Comparison of ENCODE assay signal across 10 cellular contexts in the genomic region with DNA sequence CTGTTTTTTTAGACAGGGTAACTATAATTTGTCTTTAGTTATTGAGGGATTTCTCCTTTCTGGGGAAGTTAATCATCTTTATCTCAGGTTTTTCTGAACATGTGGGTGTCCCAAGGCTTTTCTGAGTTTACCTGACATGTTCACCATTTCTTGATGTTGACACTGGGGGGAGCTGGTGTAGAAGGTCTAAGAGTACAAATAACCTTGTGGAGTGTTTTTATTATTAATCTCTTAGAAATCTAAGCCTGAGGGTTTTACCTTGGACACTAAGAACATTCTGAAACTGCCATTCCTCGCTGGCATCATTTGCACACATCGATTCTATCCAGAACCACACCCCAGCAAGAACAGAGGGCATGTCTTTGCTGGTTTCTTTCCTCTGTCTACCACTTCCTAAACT. TPM values are rescaled to one million over a fixed set of nuclear protein-coding genes. Genes with fewer than 3 reads are reported as not detected.
DNase-seq lines count a peak whose midpoint lies in the region; TF ChIP-seq lines count a peak whose summit lies in the region.
"Had no signal": no experiment of that assay in that cellular context is flagged by ENCODE, and none has a peak within 500 bp of the region (broad histone marks: within the 10 kb centered on the region; RNA-seq: fewer than 3 reads in every experiment).

No MANE protein-coding gene starts in this region.

- no peaks in the 10 kb centered on the region for H3K27me3 ChIP-seq in dorsolateral prefrontal cortex
- no peaks in the 10 kb centered on the region for H3K27me3 ChIP-seq in prostate gland (replicated peaks; ENCODE audit: insufficient read depth)
- H3K27me3 ChIP-seq: SJCRH30, spleen had no signal

- DNase-seq in GM10248 (ENCODE audit: extremely low spot score) = no peak
- DNase-seq in M059J (ENCODE audit: low read depth) = peak; percentile 75
- DNase-seq in dorsolateral prefrontal cortex = no peak
- DNase-seq in osteocyte (ENCODE audit: extremely low spot score, unreplicated experiment) = no peak
- no peak for DNase-seq in prostate gland (ENCODE audit: low spot score)
- DNase-seq in NCI-H345 (lab: John Stamatoyannopoulos, UW) = no peak
- DNase-seq in UCSD-AML1 (lab: John Stamatoyannopoulos, UW; ENCODE audit: unreplicated experiment) = no peak
- DNase-seq: spleen had no signal

- H3K4me1 ChIP-seq in prostate gland (replicated peaks) = no peaks in the 10 kb centered on the region

- H3K9me3 ChIP-seq in prostate gland = no peaks in the 10 kb centered on the region
- H3K9me3 ChIP-seq: SJCRH30, spleen had no signal

- intact Hi-C loops in dorsolateral prefrontal cortex (cut with DNase I) = no loop called here
- intact Hi-C loops in prostate gland (cut with DNase I) = no loop called here

- CTCF ChIA-PET in GM10248 (lab: Yijun Ruan, JAX) = interaction anchor here (0.8 to 15.2 kb wide), 16 partner anchors 9 to 354 kb away, joined by 3 to 265 read pairs (median 6); a partner anchor contains a TSS

- H3K4me3 Mint-ChIP-seq in osteocyte (ENCODE audit: unreplicated experiment) = no peak overlapping the region

- peak overlapping the region; percentile 62 for H3K27ac Mint-ChIP-seq in osteocyte (ENCODE audit: unreplicated experiment)

- peaks cover 39% of the 10 kb centered on the region for H3K36me3 Mint-ChIP-seq in osteocyte (ENCODE audit: unreplicated experiment)

- H3K36me3 ChIP-seq in prostate gland = no peaks in the 10 kb centered on the region

- no peak for TF ChIP-seq POLR2A in prostate gland (IDR thresholded peaks at IDR 0.05)

- POLR2A ChIA-PET in GM10248 (lab: Yijun Ruan, JAX) = no interaction called here

- H3K4me1 Mint-ChIP-seq in osteocyte (ENCODE audit: unreplicated experiment) = peaks cover 47% of the 10 kb centered on the region

- H3K9me3 Mint-ChIP-seq in osteocyte (ENCODE audit: unreplicated experiment) = no peaks in the 10 kb centered on the region

- no peak overlapping the region for H3K4me3 ChIP-seq in dorsolateral prefrontal cortex
- no peak overlapping the region for H3K4me3 ChIP-seq in prostate gland
- H3K4me3 ChIP-seq: coronary artery, SJCRH30, spleen had no signal

- peak overlapping the region in 10 of 59 donors; percentile 2 to 53 (median 31) for H3K27ac ChIP-seq in dorsolateral prefrontal cortex
- no peak overlapping the region for H3K27ac ChIP-seq in prostate gland
- H3K27ac ChIP-seq: SJCRH30, spleen had no signal

- WGBS in prostate gland = 23% methylated on average over 2 of the region's 2 CpGs

- peak; percentile 63 for TF ChIP-seq CTCF in GM10248 (IDR thresholded peaks at IDR 0.05; ENCODE audit: control extremely low read depth, extremely low read depth, low read depth, missing control alignments)
- TF ChIP-seq CTCF in dorsolateral prefrontal cortex (IDR thresholded peaks at IDR 0.05 in 54 of 56, conservative IDR thresholded peaks at IDR 0.05 in 2 of 56; ENCODE audit: low read depth in 1 of 56, partially characterized antibody in 56 of 56) = peak in 41 of 56 donors; percentile 11 to 50 (median 30)
- TF ChIP-seq CTCF in osteocyte (IDR thresholded peaks at IDR 0.05) = peak; percentile 49
- peak in 2 of 4 experiments; percentile 9 to 30 for TF ChIP-seq CTCF in prostate gland (IDR thresholded peaks at IDR 0.05)

- no peaks in the 10 kb centered on the region for H3K27me3 Mint-ChIP-seq in osteocyte (ENCODE audit: unreplicated experiment)

RNA-seq across cellular contexts. Expression of a gene that starts 15.6 kb away (rescaled TPM):
- total RNA-seq in M059J (2014; rRNA removed; shearing (Covaris generic)) = not detected in 2 replicates
- 1 to 10 TPM in 9 of 120 experiments, under 1 TPM in 17, not detected in 94; 0.50 to 1.8 (median 0.85) TPM for total RNA-seq in dorsolateral prefrontal cortex
- 0.75 TPM in 1 of 2 replicates, not detected in the other for total RNA-seq in osteocyte
- total RNA-seq in prostate gland = not detected
- total RNA-seq: SJCRH30 had no signal

RNA-seq across cellular contexts. Expression of a gene that starts 20.0 kb away (rescaled TPM):
- total RNA-seq in M059J (2014; rRNA removed; shearing (Covaris generic)) = 611 and 742 TPM in 2 replicates
- 100 to 1,000 TPM; 235 to 598 (median 367) TPM for total RNA-seq in dorsolateral prefrontal cortex
- 857 and 912 TPM in 2 replicates for total RNA-seq in osteocyte
- total RNA-seq in prostate gland = 100 to 1,000 TPM; 205 to 274 TPM

RNA-seq across cellular contexts. Expression of a gene that starts 58.1 kb away (rescaled TPM):
- 46.1 and 63.7 TPM in 2 replicates for total RNA-seq in M059J (2014; rRNA removed; shearing (Covaris generic))
- total RNA-seq in dorsolateral prefrontal cortex = 10 to 100 TPM; 26.6 to 67.9 (median 53.5) TPM
- total RNA-seq in osteocyte = 30.6 and 31.1 TPM in 2 replicates
- total RNA-seq in prostate gland = 10 to 100 TPM; 24.5 to 45.0 TPM
